18 cellular contexts compared by ENCODE assay signal in the genomic region with DNA sequence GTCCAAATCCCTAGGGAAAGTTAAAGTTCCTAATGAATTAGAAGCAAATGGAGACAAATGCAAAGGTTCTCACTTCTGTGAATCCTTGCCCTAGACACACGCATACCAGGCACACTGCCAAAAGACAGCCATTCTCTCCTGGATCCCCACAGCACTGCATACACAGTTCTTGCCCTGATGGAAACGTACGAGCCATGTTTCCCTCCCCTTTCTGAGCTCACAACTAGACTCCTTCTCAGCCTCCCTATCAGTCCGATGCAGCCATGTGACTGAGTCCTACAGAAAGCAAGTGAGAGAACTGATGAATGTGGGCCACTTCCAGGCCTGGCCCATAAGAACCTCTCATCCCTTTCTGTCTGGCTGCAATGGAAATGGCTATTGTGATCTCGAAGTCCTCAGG.
DNase-seq lines count a peak whose midpoint lies in the region; ATAC-seq, FAIRE-seq and TF ChIP-seq lines count a peak whose summit lies in the region.
"Had no signal": no experiment of that assay in that cellular context is flagged by ENCODE, and none has a peak within 500 bp of the region (broad histone marks: within the 10 kb centered on the region; RNA-seq: fewer than 3 reads in every experiment).

No MANE protein-coding gene starts in this region.

- H3K9me3 ChIP-seq in BE2C, result no peaks in the 10 kb centered on the region
- no peaks in the 10 kb centered on the region for H3K9me3 ChIP-seq in Panc1 (ENCODE audit: control insufficient read depth, insufficient read depth, low read depth, low read length)
- no peaks in the 10 kb centered on the region for H3K9me3 ChIP-seq in esophagus muscularis mucosa
- no peaks in the 10 kb centered on the region for H3K9me3 ChIP-seq in HepG2 (ENCODE audit: low read length)
- H3K9me3 ChIP-seq: thoracic aorta had no signal

- no peaks in the 10 kb centered on the region for H3K36me3 ChIP-seq in BE2C
- no peaks in the 10 kb centered on the region for H3K36me3 ChIP-seq in Panc1 (ENCODE audit: control insufficient read depth, insufficient read depth, low read length)
- no peaks in the 10 kb centered on the region for H3K36me3 ChIP-seq in esophagus muscularis mucosa
- no peaks in the 10 kb centered on the region for H3K36me3 ChIP-seq in HepG2 (replicated peaks in 1 of 2; ENCODE audit: control insufficient read depth in 1 of 2, insufficient read depth in 2 of 2, low read length in 2 of 2)
- H3K36me3 ChIP-seq: thoracic aorta had no signal

- intact Hi-C loops in Panc1 (cut with micrococcal nuclease; ENCODE audit: unreplicated experiment), result loop anchor here (10.0 kb wide), 1 partner anchor 750 kb away; no protein-coding TSS in a partner anchor
- intact Hi-C loops in esophagus muscularis mucosa (cut with DNase I), result no loop called here
- intact Hi-C loops in HepG2 (cut with micrococcal nuclease; ENCODE audit: unreplicated experiment), result no loop called here

- H3K4me2 ChIP-seq in HepG2 (ENCODE audit: low read depth, low read length), result no peak overlapping the region
- H3K4me2 ChIP-seq: GM23338 had no signal

- no peaks in the 10 kb centered on the region for H3K36me3 Mint-ChIP-seq in immature natural killer cell
- H3K36me3 Mint-ChIP-seq: activated naive CD4-positive, alpha-beta T cell treated with anti-CD3 and anti-CD28 coated beads, Interleukin-2, amount 10 ng/mL, durations not matched to agents 7 days and 5 days had no signal

- H3K9ac ChIP-seq in HepG2 (ENCODE audit: insufficient read depth, low read depth, low read length), result no peak overlapping the region

- FAIRE-seq in HepG2 (lab: Jason Lieb, UNC), result no peak
- FAIRE-seq: G401.6 had no signal

- TF ChIP-seq POLR2A in esophagus muscularis mucosa (IDR thresholded peaks at IDR 0.05; ENCODE audit: low read depth), result no peak
- no peak for TF ChIP-seq POLR2A in HepG2 (IDR thresholded peaks at IDR 0.05; ENCODE audit: insufficient read depth in 1 of 2, low read depth in 2 of 2, low read length in 2 of 2)

- no peaks in the 10 kb centered on the region for H3K27me3 ChIP-seq in BE2C
- H3K27me3 ChIP-seq in Panc1 (ENCODE audit: control insufficient read depth, insufficient read depth, low read length), result no peaks in the 10 kb centered on the region
- no peaks in the 10 kb centered on the region for H3K27me3 ChIP-seq in esophagus muscularis mucosa
- no peaks in the 10 kb centered on the region for H3K27me3 ChIP-seq in HepG2 (ENCODE audit: control insufficient read depth in 1 of 2, insufficient read depth in 2 of 2, low read length in 2 of 2)

- no peak overlapping the region for H2AFZ ChIP-seq in HepG2 (ENCODE audit: low read length)
- H2AFZ ChIP-seq: GM23338 had no signal

- H3K27ac ChIP-seq in Panc1 (ENCODE audit: low read length) (peak overlapping the region; percentile 100), esophagus muscularis mucosa (replicated peaks in 1 of 4) (peak overlapping the region; percentile 56 to 68 (median 62)), HepG2 (ENCODE audit: extremely low read length, insufficient read depth, low read length) (no peak overlapping the region)
- H3K27ac ChIP-seq: thoracic aorta had no signal

- TF ChIP-seq EP300 in esophagus muscularis mucosa (IDR thresholded peaks at IDR 0.05) (no peak), HepG2 (IDR thresholded peaks at IDR 0.05; ENCODE audit: low read depth in 2 of 2, low read length in 2 of 2) (no peak), HepG2 (CRISPR knock-in tag; IDR thresholded peaks at IDR 0.05; ENCODE audit: borderline replicate concordance) (no peak)

- peaks cover 0 to 2% (median 0%) of the 10 kb centered on the region in 6 donors for H3K9me3 Mint-ChIP-seq in immature natural killer cell
- H3K9me3 Mint-ChIP-seq: activated naive CD4-positive, alpha-beta T cell treated with anti-CD3 and anti-CD28 coated beads, Interleukin-2, amount 10 ng/mL, durations not matched to agents 7 days and 5 days; activated T-cell treated with anti-CD3 and anti-CD28 coated beads, Interleukin-2, amount 50 U/mL, for 4 hours; central memory CD8-positive, alpha-beta T cell; GM23338 had no signal

- no peaks in the 10 kb centered on the region for H3K79me2 ChIP-seq in HepG2 (ENCODE audit: insufficient read depth, low read length)

- TF ChIP-seq CTCF in BE2C (IDR thresholded peaks at IDR 0.05; ENCODE audit: low read depth, low read length) (no peak), Panc1 (IDR thresholded peaks at IDR 0.05) (no peak), esophagus muscularis mucosa (IDR thresholded peaks at IDR 0.05) (no peak), HepG2 (CRISPR knock-in tag; IDR thresholded peaks at IDR 0.05) (no peak)

- H3K27ac Mint-ChIP-seq in immature natural killer cell, result no peak overlapping the region
- H3K27ac Mint-ChIP-seq: activated CD8-positive, alpha-beta T cell treated with anti-CD3 and anti-CD28 coated beads, Interleukin-2, amount 10 ng/mL, durations not matched to agents 7 days and 5 days; activated naive CD4-positive, alpha-beta T cell treated with anti-CD3 and anti-CD28 coated beads, Interleukin-2, amount 10 ng/mL, durations not matched to agents 7 days and 5 days; effector memory CD8-positive, alpha-beta T cell; GM23338 had no signal

- no peaks in the 10 kb centered on the region for H4K20me1 ChIP-seq in HepG2 (ENCODE audit: insufficient read depth, low read length)

- 65% methylated on average over 5 of the region's 5 CpGs for WGBS in esophagus muscularis mucosa
- 88% methylated on average over 5 of the region's 5 CpGs for WGBS in HepG2 (ENCODE audit: low lambda C conversion rate)

- no peak for ATAC-seq in Panc1
- no peak for ATAC-seq in left lobe of liver
- ATAC-seq in HepG2, result no peak
- ATAC-seq: activated CD8-positive, alpha-beta T cell treated with anti-CD3 and anti-CD28 coated beads, Interleukin-2, amount 10 ng/mL, durations not matched to agents 7 days and 5 days; activated T-cell treated with anti-CD3 and anti-CD28 coated beads, Interleukin-2, amount 50 U/mL, for 4 hours; effector memory CD8-positive, alpha-beta T cell; GM23338 had no signal

- H3K4me3 ChIP-seq in BE2C (ENCODE audit: low read depth, low read length) (no peak overlapping the region), Panc1 (ENCODE audit: low read depth in 2 of 2, low read length in 2 of 2) (no peak overlapping the region), esophagus muscularis mucosa (no peak overlapping the region), HepG2 (replicated peaks in 1 of 3; ENCODE audit: insufficient read depth in 1 of 3, low read depth in 2 of 3, low read length in 3 of 3) (no peak overlapping the region)
- H3K4me3 ChIP-seq: GM23338, thoracic aorta had no signal

- H3K4me1 Mint-ChIP-seq in immature natural killer cell, result peaks cover 29 to 32% of the 10 kb centered on the region in 2 donors

- in situ Hi-C loops in Panc1 (cut with HindIII; ENCODE audit: low pct_unique_long_range_greater_than_20kb, low sequenced_read_pairs), result no loop called here
- in situ Hi-C loops in HepG2 (cut with HindIII; ENCODE audit: extremely low pct_ligation_motif_present, low pct_unique_long_range_greater_than_20kb), result loop anchor here (25.0 kb wide), 1 partner anchor 367 kb away; no protein-coding TSS in a partner anchor

- no peak for TF ChIP-seq RAD21 in HepG2 (CRISPR knock-in tag; IDR thresholded peaks at IDR 0.05)

- DNase-seq in BE2C, result peak; percentile 39
- DNase-seq in COR-L47 (lab: John Stamatoyannopoulos, UW), result peak; percentile 40
- no peak for DNase-seq in Panc1 (ENCODE audit: low read depth, low spot score)
- DNase-seq in esophagus muscularis mucosa (ENCODE audit: extremely low spot score), result no peak
- no peak for DNase-seq in immature natural killer cell
- DNase-seq in left lobe of liver (ENCODE audit: low spot score), result no peak
- DNase-seq in HepG2 (ENCODE audit: low spot score), result no peak
- DNase-seq: activated CD4-positive, CD25-positive, alpha-beta regulatory T cell; activated CD8-positive, alpha-beta T cell treated with anti-CD3 and anti-CD28 coated beads, Interleukin-2, amount 10 ng/mL, durations not matched to agents 7 days and 5 days; activated naive CD4-positive, alpha-beta T cell treated with anti-CD3 and anti-CD28 coated beads, Interleukin-2, amount 10 ng/mL, durations not matched to agents 7 days and 5 days; activated T-cell treated with anti-CD3 and anti-CD28 coated beads, Interleukin-2, amount 50 U/mL, for 4 hours; effector memory CD8-positive, alpha-beta T cell; occipital lobe; T-helper 9 cell had no signal

- peaks cover 9 to 23% (median 18%) of the 10 kb centered on the region in 3 donors for H3K27me3 Mint-ChIP-seq in immature natural killer cell (ENCODE audit: low read depth in 3 of 3)
- H3K27me3 Mint-ChIP-seq: central memory CD8-positive, alpha-beta T cell had no signal

- H3K4me3 Mint-ChIP-seq in immature natural killer cell, result no peak overlapping the region
- H3K4me3 Mint-ChIP-seq: activated CD8-positive, alpha-beta T cell treated with anti-CD3 and anti-CD28 coated beads, Interleukin-2, amount 10 ng/mL, durations not matched to agents 7 days and 5 days; activated naive CD4-positive, alpha-beta T cell treated with anti-CD3 and anti-CD28 coated beads, Interleukin-2, amount 10 ng/mL, durations not matched to agents 7 days and 5 days; activated T-cell treated with anti-CD3 and anti-CD28 coated beads, Interleukin-2, amount 50 U/mL, for 4 hours; central memory CD8-positive, alpha-beta T cell; effector memory CD8-positive, alpha-beta T cell; GM23338 had no signal

- H3K4me1 ChIP-seq in BE2C (peaks cover 58% of the 10 kb centered on the region), Panc1 (ENCODE audit: control insufficient read depth, insufficient read depth, low read length) (peaks cover 95% of the 10 kb centered on the region), esophagus muscularis mucosa (peaks cover 53 to 98% (median 94%) of the 10 kb centered on the region in 4 donors), HepG2 (ENCODE audit: insufficient read depth, low read length) (peaks cover 96% of the 10 kb centered on the region)

- POLR2A ChIA-PET in Panc1 (lab: Charles Lee), result no interaction called here
- POLR2A ChIA-PET in HepG2 (lab: Yijun Ruan, JAX), result no interaction called here

- CTCF ChIA-PET in Panc1 (lab: Charles Lee), result no interaction called here
- CTCF ChIA-PET in HepG2 (lab: Yijun Ruan, JAX; ENCODE audit: low intra/inter-chr PET ratio, low total read pairs), result no interaction called here

- no TSS peak for BruUV-seq in Panc1 (replicated peaks; lab: Mats Ljungman, UMichigan)
- BruUV-seq in HepG2 (replicated peaks; lab: Mats Ljungman, UMichigan), result no TSS peak

TF ChIP-seq in HepG2, 621 proteins besides CTCF, POLR2A, EP300 and RAD21 (continues in another document):
- TF ChIP-seq GFI1 (CRISPR knock-in tag; IDR thresholded peaks at IDR 0.05; ENCODE audit: borderline replicate concordance), result no peak
- TF ChIP-seq, protein P1, sequence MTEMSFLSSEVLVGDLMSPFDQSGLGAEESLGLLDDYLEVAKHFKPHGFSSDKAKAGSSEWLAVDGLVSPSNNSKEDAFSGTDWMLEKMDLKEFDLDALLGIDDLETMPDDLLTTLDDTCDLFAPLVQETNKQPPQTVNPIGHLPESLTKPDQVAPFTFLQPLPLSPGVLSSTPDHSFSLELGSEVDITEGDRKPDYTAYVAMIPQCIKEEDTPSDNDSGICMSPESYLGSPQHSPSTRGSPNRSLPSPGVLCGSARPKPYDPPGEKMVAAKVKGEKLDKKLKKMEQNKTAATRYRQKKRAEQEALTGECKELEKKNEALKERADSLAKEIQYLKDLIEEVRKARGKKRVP (CRISPR knock-in tag; IDR thresholded peaks at IDR 0.05), result no peak

Comparison
In these comparisons a context has a peak if more than half of its experiments do, and no peak if none do; other contexts are left out.
1. DNase-seq: peak in BE2C (single experiment) and COR-L47 (single experiment); none in Panc1 (single experiment), esophagus muscularis mucosa (single experiment), immature natural killer cell (0 of 3), left lobe of liver (single experiment) and HepG2 (single experiment).